In genomic region chr20:20373046-20373706, GRCh38 we compare ENCODE assay signal across 15 cellular contexts. TPM values are rescaled to one million over a fixed set of nuclear protein-coding genes. Genes with fewer than 3 reads are reported as not detected.
DNase-seq lines count a peak whose midpoint lies in the region; ATAC-seq lines count a peak whose summit lies in the region.
"Had no signal": no experiment of that assay in that cellular context is flagged by ENCODE, and none has a peak within 500 bp of the region (broad histone marks: within the 10 kb centered on the region; RNA-seq: fewer than 3 reads in every experiment).

No MANE protein-coding gene starts in this region.

- H3K4me3 Mint-ChIP-seq in activated T-helper 2 cell treated with anti-CD3 and anti-CD28 coated beads, Interferon-gamma antibody, Interleukin-2, Interleukin-4, amounts not matched to agents 10 μg/mL and 5 μg/mL and 100 μg/mL, durations not matched to agents 14 hours and 24 hours and 36 hours (ENCODE audit: low read depth), result no peak overlapping the region
- H3K4me3 Mint-ChIP-seq: activated naive CD4-positive, alpha-beta T cell treated with anti-CD3 and anti-CD28 coated beads, Interleukin-2, amount 10 ng/mL, durations not matched to agents 7 days and 5 days; naive B cell had no signal

- peaks cover 19% of the 10 kb centered on the region for H3K36me3 Mint-ChIP-seq in activated T-helper 2 cell treated with anti-CD3 and anti-CD28 coated beads, Interferon-gamma antibody, Interleukin-2, Interleukin-4, amounts not matched to agents 10 μg/mL and 5 μg/mL and 100 μg/mL, durations not matched to agents 14 hours and 24 hours and 36 hours (ENCODE audit: low read depth)
- H3K36me3 Mint-ChIP-seq: activated naive CD4-positive, alpha-beta T cell treated with anti-CD3 and anti-CD28 coated beads, Interleukin-2, amount 10 ng/mL, durations not matched to agents 7 days and 5 days had no signal

- ATAC-seq in GM18868 (IDR thresholded peaks at IDR 0.05; ENCODE audit: unreplicated experiment), result no peak

- peaks cover 47% of the 10 kb centered on the region for H3K27me3 Mint-ChIP-seq in activated T-helper 2 cell treated with anti-CD3 and anti-CD28 coated beads, Interferon-gamma antibody, Interleukin-2, Interleukin-4, amounts not matched to agents 10 μg/mL and 5 μg/mL and 100 μg/mL, durations not matched to agents 14 hours and 24 hours and 36 hours (ENCODE audit: low read depth)

- intact Hi-C loops in activated T-helper 2 cell treated with anti-CD3 and anti-CD28 coated beads, Interferon-gamma antibody, Interleukin-2, Interleukin-4, amounts not matched to agents 10 μg/mL and 5 μg/mL and 100 μg/mL, durations not matched to agents 14 hours and 24 hours and 36 hours (cut with micrococcal nuclease), result no loop called here

- no peaks in the 10 kb centered on the region for H3K9me3 Mint-ChIP-seq in activated T-helper 2 cell treated with anti-CD3 and anti-CD28 coated beads, Interferon-gamma antibody, Interleukin-2, Interleukin-4, amounts not matched to agents 10 μg/mL and 5 μg/mL and 100 μg/mL, durations not matched to agents 14 hours and 24 hours and 36 hours
- H3K9me3 Mint-ChIP-seq: activated CD4-positive, alpha-beta T cell treated with anti-CD3 and anti-CD28 coated beads, Interleukin-2, amount 10 ng/mL, durations not matched to agents 24 days and 14 days; activated naive CD4-positive, alpha-beta T cell treated with anti-CD3 and anti-CD28 coated beads, Interleukin-2, amount 10 ng/mL, durations not matched to agents 7 days and 5 days; naive B cell had no signal

- H3K27ac Mint-ChIP-seq in activated T-helper 2 cell treated with anti-CD3 and anti-CD28 coated beads, Interferon-gamma antibody, Interleukin-2, Interleukin-4, amounts not matched to agents 10 μg/mL and 5 μg/mL and 100 μg/mL, durations not matched to agents 14 hours and 24 hours and 36 hours, result no peak overlapping the region
- H3K27ac Mint-ChIP-seq: activated CD4-positive, alpha-beta T cell treated with anti-CD3 and anti-CD28 coated beads, Interleukin-2, amount 10 ng/mL, durations not matched to agents 24 days and 14 days; activated naive CD4-positive, alpha-beta T cell treated with anti-CD3 and anti-CD28 coated beads, Interleukin-2, amount 10 ng/mL, durations not matched to agents 7 days and 5 days; naive B cell had no signal

- peaks cover 18% of the 10 kb centered on the region for H3K4me1 Mint-ChIP-seq in activated T-helper 2 cell treated with anti-CD3 and anti-CD28 coated beads, Interferon-gamma antibody, Interleukin-2, Interleukin-4, amounts not matched to agents 10 μg/mL and 5 μg/mL and 100 μg/mL, durations not matched to agents 14 hours and 24 hours and 36 hours (ENCODE audit: low read depth)

- DNase-seq in DMS153 treated with DMSO at 0.1 percent for 48 hours (lab: John Stamatoyannopoulos, UW; ENCODE audit: unreplicated experiment) (peak; percentile 80), M059J (ENCODE audit: low read depth) (peak; percentile 82), astrocyte of the hippocampus (ENCODE audit: low read depth, low spot score) (peak; percentile 56), myocyte (ENCODE audit: low read depth) (peak; percentile 98), CD1c-positive myeloid dendritic cell (ENCODE audit: extremely low spot score) (no peak), T-helper 9 cell (no peak)
- DNase-seq in activated T-helper 2 cell treated with anti-CD3 and anti-CD28 coated beads, Interferon-gamma antibody, Interleukin-2, Interleukin-4, amounts not matched to agents 10 μg/mL and 5 μg/mL and 100 μg/mL, durations not matched to agents 14 hours and 24 hours and 36 hours (ENCODE audit: low spot score), result no peak
- DNase-seq: activated CD4-positive, alpha-beta T cell treated with anti-CD3 and anti-CD28 coated beads, Interleukin-2, amount 10 ng/mL, durations not matched to agents 24 days and 14 days; activated naive CD4-positive, alpha-beta T cell treated with anti-CD3 and anti-CD28 coated beads, Interleukin-2, amount 10 ng/mL, durations not matched to agents 7 days and 5 days; DND-41; naive B cell; NCI-H187 treated with DMSO at 0.1 percent for 48 hours; stimulated activated naive CD4-positive, alpha-beta T cell had no signal

RNA-seq across cellular contexts. Expression of gene INSM1, which starts 5.3 kb away (rescaled TPM):
- total RNA-seq in M059J (2014; rRNA removed; shearing (Covaris generic)), result 0.20 and 1.2 TPM in 2 replicates
- total RNA-seq in myocyte, result not detected in 2 replicates
- not detected for polyA plus RNA-seq in myocyte (2012)
- total RNA-seq in activated T-helper 2 cell treated with anti-CD3 and anti-CD28 coated beads, Interferon-gamma antibody, Interleukin-2, Interleukin-4, amounts not matched to agents 10 μg/mL and 5 μg/mL and 100 μg/mL, durations not matched to agents 14 hours and 24 hours and 36 hours, result 31.5 and 32.1 TPM in 2 replicates
- total RNA-seq: dermis microvascular lymphatic vessel endothelial cell had no signal

Comparison
In these comparisons a context has a peak if more than half of its experiments do, and no peak if none do; other contexts are left out.
1. DNase-seq: peak in DMS153 treated with DMSO at 0.1 percent for 48 hours (single experiment), M059J (single experiment), astrocyte of the hippocampus (single experiment) and myocyte (single experiment); none in CD1c-positive myeloid dendritic cell (single experiment), activated T-helper 2 cell treated with anti-CD3 and anti-CD28 coated beads, Interferon-gamma antibody, Interleukin-2, Interleukin-4, amounts not matched to agents 10 μg/mL and 5 μg/mL and 100 μg/mL, durations not matched to agents 14 hours and 24 hours and 36 hours (single experiment) and T-helper 9 cell (single experiment).
2. RNA of gene INSM1, which starts 5.3 kb away (total RNA-seq): 31.5 to 32.1 TPM in activated T-helper 2 cell treated with anti-CD3 and anti-CD28 coated beads, Interferon-gamma antibody, Interleukin-2, Interleukin-4, amounts not matched to agents 10 μg/mL and 5 μg/mL and 100 μg/mL, durations not matched to agents 14 hours and 24 hours and 36 hours; 0.20 to 1.2 TPM in M059J and not detected in myocyte; every median in the first group is over 10 times any median in the second.